In the genomic region with DNA sequence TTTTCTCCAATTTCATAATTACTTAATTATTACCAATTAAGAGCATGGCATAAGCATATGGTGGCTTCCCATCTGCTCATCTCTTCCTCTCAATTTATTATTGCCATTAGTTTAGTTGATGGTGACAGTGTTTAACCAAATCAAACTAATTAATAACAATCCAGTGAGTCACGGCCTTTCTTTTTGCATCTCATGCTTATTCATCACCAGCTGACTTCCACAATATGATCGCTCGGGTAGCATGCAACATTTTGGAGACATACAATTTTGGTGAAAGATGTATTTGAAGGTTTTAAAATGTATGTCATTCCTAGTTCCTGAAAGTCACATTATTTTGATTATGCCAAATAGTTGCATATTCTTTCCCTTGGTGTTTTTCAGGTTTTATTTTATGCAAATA, we compare ENCODE assay signal across 17 cellular contexts.
DNase-seq lines count a peak whose midpoint lies in the region; ATAC-seq and TF ChIP-seq lines count a peak whose summit lies in the region.
"Had no signal": no experiment of that assay in that cellular context is flagged by ENCODE, and none has a peak within 500 bp of the region (broad histone marks: within the 10 kb centered on the region; RNA-seq: fewer than 3 reads in every experiment).

No MANE protein-coding gene starts in this region.

- no peaks in the 10 kb centered on the region for H3K36me3 Mint-ChIP-seq in HFFc6 (ENCODE audit: low read depth)
- H3K36me3 Mint-ChIP-seq in activated naive CD4-positive, alpha-beta T cell treated with anti-CD3 and anti-CD28 coated beads, Interleukin-2, amount 50 U/mL, for 72 hours, result no peaks in the 10 kb centered on the region

- TF ChIP-seq CTCF in HFFc6 (IDR thresholded peaks at IDR 0.05), result no peak
- TF ChIP-seq CTCF in fibroblast of mammary gland (conservative IDR thresholded peaks at IDR 0.05; ENCODE audit: control insufficient read depth, insufficient read depth, low read depth, low read length), result no peak

- H3K9me3 Mint-ChIP-seq in HFFc6, result no peaks in the 10 kb centered on the region; the same call in 1 of the 2 replicates
- peaks cover 0 to 16% of the 10 kb centered on the region in 2 donors for H3K9me3 Mint-ChIP-seq in activated naive CD4-positive, alpha-beta T cell treated with anti-CD3 and anti-CD28 coated beads, Interleukin-2, amount 50 U/mL, for 72 hours
- H3K9me3 Mint-ChIP-seq: GM23338 had no signal

- no peak overlapping the region for H3K27ac Mint-ChIP-seq in HFFc6
- H3K27ac Mint-ChIP-seq in activated naive CD4-positive, alpha-beta T cell treated with anti-CD3 and anti-CD28 coated beads, Interleukin-2, amount 50 U/mL, for 72 hours, result no peak overlapping the region
- H3K27ac Mint-ChIP-seq: B cell; CD4-positive, alpha-beta T cell; GM23338 had no signal

- H3K4me3 Mint-ChIP-seq in HFFc6, result no peak overlapping the region
- H3K4me3 Mint-ChIP-seq: B cell; CD4-positive, alpha-beta T cell; GM23338 had no signal

- peak; percentile 72 for DNase-seq in ELR (ENCODE audit: low read depth)
- peak; percentile 20 for DNase-seq in HFFc6
- DNase-seq in NCI-H69 (lab: John Stamatoyannopoulos, UW), result peak; percentile 5
- peak; percentile 72 for DNase-seq in fibroblast of mammary gland (ENCODE audit: low read depth)
- no peak for DNase-seq in NCI-H1048 (lab: John Stamatoyannopoulos, UW)
- DNase-seq in NCI-H345 (lab: John Stamatoyannopoulos, UW), result no peak
- no peak for DNase-seq in activated naive CD4-positive, alpha-beta T cell treated with anti-CD3 and anti-CD28 coated beads, Interleukin-2, amount 50 U/mL, for 72 hours (ENCODE audit: low spot score in 2 of 2)
- DNase-seq: ACHN; C1 segment of cervical spinal cord; Calu3; CD4-positive, alpha-beta T cell; DMS79; GDM1; H7 had no signal

- H3K27me3 Mint-ChIP-seq in HFFc6 (ENCODE audit: insufficient read depth), result no peaks in the 10 kb centered on the region
- H3K27me3 Mint-ChIP-seq: B cell; CD4-positive, alpha-beta T cell had no signal

- no peak overlapping the region for H3K4me3 ChIP-seq in fibroblast of mammary gland (ENCODE audit: control insufficient read depth, low read depth, low read length)
- H3K4me3 ChIP-seq: GM23338 had no signal

- no peak for ATAC-seq in GM19455 (IDR thresholded peaks at IDR 0.05; ENCODE audit: unreplicated experiment)
- no peak for ATAC-seq in activated naive CD4-positive, alpha-beta T cell treated with anti-CD3 and anti-CD28 coated beads, Interleukin-2, amount 50 U/mL, for 72 hours
- ATAC-seq: GM23338 had no signal

- H3K4me1 Mint-ChIP-seq in HFFc6 (ENCODE audit: low read depth), result no peaks in the 10 kb centered on the region
- H3K4me1 Mint-ChIP-seq: B cell, GM23338 had no signal

Comparison
In these comparisons a context has a peak if more than half of its experiments do, and no peak if none do; other contexts are left out.
1. DNase-seq: peak in ELR (single experiment), HFFc6 (single experiment), NCI-H69 (single experiment) and fibroblast of mammary gland (single experiment); none in NCI-H1048 (single experiment), NCI-H345 (single experiment) and activated naive CD4-positive, alpha-beta T cell treated with anti-CD3 and anti-CD28 coated beads, Interleukin-2, amount 50 U/mL, for 72 hours (0 of 2).